Comparison of ENCODE assay signal across 13 cellular contexts in the genomic region with DNA sequence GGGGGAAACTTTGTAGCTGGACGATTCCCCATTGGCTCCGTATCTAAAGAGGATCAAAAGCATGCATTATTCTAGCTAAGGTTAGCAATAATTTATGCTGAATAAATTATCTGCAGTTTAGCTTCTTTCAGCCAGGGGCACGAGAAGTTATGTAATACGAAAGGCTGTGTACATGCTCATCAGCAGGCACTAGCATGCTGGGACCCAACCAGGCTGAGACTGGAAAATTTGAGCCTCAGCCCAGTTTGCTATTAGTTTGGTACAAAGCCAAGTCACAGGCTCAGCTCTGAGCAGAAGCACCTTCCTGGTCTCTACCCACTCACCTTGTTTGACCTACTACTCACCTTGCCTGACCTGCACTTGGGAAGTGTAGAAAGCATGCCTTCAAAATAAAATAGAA.
DNase-seq lines count a peak whose midpoint lies in the region; ATAC-seq and TF ChIP-seq lines count a peak whose summit lies in the region.
"Had no signal": no experiment of that assay in that cellular context is flagged by ENCODE, and none has a peak within 500 bp of the region (broad histone marks: within the 10 kb centered on the region; RNA-seq: fewer than 3 reads in every experiment).

No MANE protein-coding gene starts in this region.

- peak in 5 of 8 donors; percentile 23 to 71 (median 62) for ATAC-seq in heart right ventricle
- ATAC-seq: activated CD4-positive, CD25-positive, alpha-beta regulatory T cell treated with anti-CD3 and anti-CD28 coated beads, Interleukin-2, amount 50 U/mL, for 24 hours; GM12878 had no signal

- 70 to 77% methylated on average over 4 of the region's 4 CpGs for WGBS in heart right ventricle, 2 donors

- intact Hi-C loops in A673 (cut with micrococcal nuclease; ENCODE audit: unreplicated experiment) = no loop called here
- intact Hi-C loops in heart right ventricle (cut with DNase I) = no loop called here

- POLR2A ChIA-PET in A673 (lab: Charles Lee; ENCODE audit: low non-redundant PET) = no interaction called here

- H3K4me1 ChIP-seq in A673 (ENCODE audit: insufficient read depth, low read length, poor library complexity, severe bottlenecking) (no peaks in the 10 kb centered on the region), heart right ventricle (peaks cover 0 to 7% (median 0%) of the 10 kb centered on the region in 9 donors)

- no peak overlapping the region for H3K9ac ChIP-seq in SK-N-MC (ENCODE audit: insufficient read length)

- H3K27ac ChIP-seq in A673 (ENCODE audit: low read depth, low read length, poor library complexity, severe bottlenecking) (no peak overlapping the region), SK-N-MC (peak overlapping the region; percentile 14; the same call in 1 of the 2 replicates), heart right ventricle (no peak overlapping the region)

- H3K4me3 ChIP-seq in A673 (ENCODE audit: low read depth, low read length, poor library complexity, severe bottlenecking) (no peak overlapping the region), SK-N-MC (peak overlapping the region; percentile 29), heart right ventricle (no peak overlapping the region)
- H3K4me3 ChIP-seq: GM12878 had no signal

- no peaks in the 10 kb centered on the region for H3K27me3 ChIP-seq in A673 (replicated peaks; ENCODE audit: insufficient read depth, low read depth, low read length, poor library complexity)
- no peaks in the 10 kb centered on the region for H3K27me3 ChIP-seq in heart right ventricle

- DNase-seq in A673 (ENCODE audit: low spot score) (peak; percentile 6), NCI-H1092 (lab: John Stamatoyannopoulos, UW) (peak; percentile 29), SK-N-MC (ENCODE audit: low read depth, low spot score) (peak; percentile 76), heart right ventricle (no peak), hepatic stellate cell (ENCODE audit: low spot score) (no peak), AML-193 (lab: John Stamatoyannopoulos, UW) (no peak), middle frontal gyrus (ENCODE audit: extremely low spot score, low spot score) (no peak)
- DNase-seq in activated effector memory CD4-positive, alpha-beta T cell treated with Interleukin-2 at 50 U/mL for 16 hours = no peak
- DNase-seq: foreskin melanocyte; NCI-H187; stimulated activated CD4-positive, alpha-beta T cell treated with anti-CD3 and anti-CD28 coated beads, Interleukin-4, amount 100 ng/mL, for 24 hours had no signal

- CTCF ChIA-PET in A673 (lab: Charles Lee) = no interaction called here

- H3K9me3 ChIP-seq in A673 (ENCODE audit: low read depth, low read length, poor library complexity, severe bottlenecking) (no peaks in the 10 kb centered on the region), SK-N-MC (ENCODE audit: low read depth, low read length) (no peaks in the 10 kb centered on the region), heart right ventricle (peaks cover 0 to 7% (median 0%) of the 10 kb centered on the region in 11 donors)

- BruUV-seq in A673 (replicated peaks; lab: Mats Ljungman, UMichigan) = no TSS peak

- TF ChIP-seq CTCF in A673 (conservative IDR thresholded peaks at IDR 0.05; ENCODE audit: low read depth, low read length) (no peak), heart right ventricle (IDR thresholded peaks at IDR 0.05) (no peak)

- H3K36me3 ChIP-seq in A673 (ENCODE audit: insufficient read depth, low read length, poor library complexity, severe bottlenecking) (no peaks in the 10 kb centered on the region), SK-N-MC (ENCODE audit: insufficient read depth, low read length) (no peaks in the 10 kb centered on the region), heart right ventricle (no peaks in the 10 kb centered on the region)

Comparison
In these comparisons a context has a peak if more than half of its experiments do, and no peak if none do; other contexts are left out.
1. DNase-seq: peak in A673 (single experiment), NCI-H1092 (single experiment) and SK-N-MC (single experiment); none in heart right ventricle (0 of 2), hepatic stellate cell (single experiment), AML-193 (0 of 2), activated effector memory CD4-positive, alpha-beta T cell treated with Interleukin-2 at 50 U/mL for 16 hours (single experiment) and middle frontal gyrus (single experiment).